Comparison of ENCODE assay signal across 20 cellular contexts in the genomic region with DNA sequence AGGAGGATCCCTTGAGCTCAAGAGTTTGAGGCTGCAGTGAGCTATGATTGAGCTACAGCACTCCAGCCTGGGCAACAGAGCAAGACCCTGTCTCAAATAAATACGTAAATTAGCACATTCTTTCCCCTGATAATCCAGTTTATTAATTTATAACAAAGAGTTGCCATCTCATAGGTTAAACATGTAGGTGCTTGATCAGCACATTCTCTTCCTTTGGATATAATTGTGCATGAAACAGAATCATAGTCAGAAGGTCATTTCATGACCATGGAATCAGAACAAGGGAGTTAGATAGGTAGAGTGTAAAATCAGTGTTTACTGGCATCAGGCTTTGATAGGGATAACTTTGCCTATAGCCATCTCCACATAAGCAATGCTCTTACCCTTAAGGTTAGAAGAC. TPM values are rescaled to one million over a fixed set of nuclear protein-coding genes. Genes with fewer than 3 reads are reported as not detected.
DNase-seq lines count a peak whose midpoint lies in the region; ATAC-seq, FAIRE-seq and TF ChIP-seq lines count a peak whose summit lies in the region.
"Had no signal": no experiment of that assay in that cellular context is flagged by ENCODE, and none has a peak within 500 bp of the region (broad histone marks: within the 10 kb centered on the region; RNA-seq: fewer than 3 reads in every experiment).

No MANE protein-coding gene starts in this region.

- 79% methylated on average over 1 of the region's 1 CpG for WGBS in A549 (ENCODE audit: missing lambda C conversion rate)

- H3K9me3 Mint-ChIP-seq in MCF 10A (ENCODE audit: unreplicated experiment), result no peaks in the 10 kb centered on the region
- H3K9me3 Mint-ChIP-seq in activated naive CD4-positive, alpha-beta T cell treated with anti-CD3 and anti-CD28 coated beads for 36 hours, result no peaks in the 10 kb centered on the region
- H3K9me3 Mint-ChIP-seq: CD4-positive, alpha-beta memory T cell; CD8-positive, alpha-beta memory T cell had no signal

- CTCF ChIA-PET in MCF 10A (lab: Yijun Ruan, JAX), result interaction anchor here (0.7 to 2.8 kb wide), 20 partner anchors 9 to 680 kb away, joined by 3 to 17 read pairs (median 4); no protein-coding TSS in a partner anchor
- CTCF ChIA-PET in A549 (lab: Yijun Ruan, JAX), result interaction anchor here (0.7 to 2.3 kb wide), 11 partner anchors 9 to 392 kb away, joined by 3 to 7 read pairs (median 4); no protein-coding TSS in a partner anchor
- CTCF ChIA-PET in Panc1 (lab: Charles Lee), result interaction anchor here (0.7 kb wide), 1 partner anchor 274 kb away, joined by 5 read pairs; the partner anchor contains the start of gene INIP
- CTCF ChIA-PET in activated naive CD4-positive, alpha-beta T cell treated with anti-CD3 and anti-CD28 coated beads for 36 hours (lab: Charles Lee), result interaction anchor here (0.6 to 3.0 kb wide), 7 partner anchors 9 to 350 kb away, joined by 3 to 12 read pairs (median 3); no protein-coding TSS in a partner anchor

- peaks cover 16% of the 10 kb centered on the region for H3K36me3 Mint-ChIP-seq in MCF 10A (ENCODE audit: insufficient read depth, unreplicated experiment)
- H3K36me3 Mint-ChIP-seq in activated naive CD4-positive, alpha-beta T cell treated with anti-CD3 and anti-CD28 coated beads for 36 hours (ENCODE audit: low read depth), result peaks cover 4% of the 10 kb centered on the region

- POLR2A ChIA-PET in MCF 10A (lab: Yijun Ruan, JAX) (no interaction called here), A549 (lab: Yijun Ruan, JAX) (no interaction called here), Panc1 (lab: Charles Lee) (interaction anchor here (0.6 kb wide), 1 partner anchor 296 kb away, joined by 5 read pairs; no protein-coding TSS in a partner anchor)

- TF ChIP-seq CTCF in MCF 10A (IDR thresholded peaks at IDR 0.05; ENCODE audit: unreplicated experiment) (peak; percentile 3), breast epithelium (IDR thresholded peaks at IDR 0.05) (no peak), A549 (IDR thresholded peaks at IDR 0.05) (no peak), Panc1 (IDR thresholded peaks at IDR 0.05) (0 out of 2 replicates have a peak, but pooled peaks have one; percentile 17)

- H3K4me1 Mint-ChIP-seq in MCF 10A (ENCODE audit: insufficient read depth, unreplicated experiment), result peaks cover 14% of the 10 kb centered on the region
- H3K4me1 Mint-ChIP-seq in activated naive CD4-positive, alpha-beta T cell treated with anti-CD3 and anti-CD28 coated beads for 36 hours (ENCODE audit: low read depth), result no peaks in the 10 kb centered on the region

- in situ Hi-C loops in Panc1 (cut with HindIII; ENCODE audit: low pct_unique_long_range_greater_than_20kb, low sequenced_read_pairs), result no loop called here

- H3K9me3 ChIP-seq in breast epithelium, result no peaks in the 10 kb centered on the region
- no peaks in the 10 kb centered on the region for H3K9me3 ChIP-seq in A549
- no peaks in the 10 kb centered on the region for H3K9me3 ChIP-seq in Panc1 (ENCODE audit: control insufficient read depth, insufficient read depth, low read depth, low read length)
- H3K9me3 ChIP-seq: BLaER1 treated with 17β-estradiol and CSF1 and Interleukin-3, amounts not matched to agents 10 nM and 100 nM; Caco-2 had no signal

- TF ChIP-seq RAD21 in A549 (conservative IDR thresholded peaks at IDR 0.05 in 1 of 2, IDR thresholded peaks at IDR 0.05 in 1 of 2), result no peak

- no peak overlapping the region for H3K27ac Mint-ChIP-seq in MCF 10A (ENCODE audit: low read depth, unreplicated experiment)
- H3K27ac Mint-ChIP-seq in activated naive CD4-positive, alpha-beta T cell treated with anti-CD3 and anti-CD28 coated beads for 36 hours, result no peak overlapping the region
- H3K27ac Mint-ChIP-seq: B cell; CD8-positive, alpha-beta memory T cell had no signal

- intact Hi-C loops in MCF 10A (cut with micrococcal nuclease), result loop anchor here (1.0 to 10.0 kb wide), 4 partner anchors 222 to 381 kb away; no protein-coding TSS in a partner anchor
- intact Hi-C loops in breast epithelium (cut with DNase I; ENCODE audit: low total_unique reads), result no loop called here
- intact Hi-C loops in Panc1 (cut with micrococcal nuclease; ENCODE audit: unreplicated experiment), result no loop called here
- intact Hi-C loops in activated naive CD4-positive, alpha-beta T cell treated with anti-CD3 and anti-CD28 coated beads for 36 hours (cut with micrococcal nuclease), result loop anchor here (1.0 kb wide), 2 partner anchors 274 to 350 kb away; no protein-coding TSS in a partner anchor

- H3K27me3 ChIP-seq in breast epithelium (no peaks in the 10 kb centered on the region), Panc1 (ENCODE audit: control insufficient read depth, insufficient read depth, low read length) (no peaks in the 10 kb centered on the region)
- H3K27me3 ChIP-seq: BLaER1 treated with 17β-estradiol and CSF1 and Interleukin-3, amounts not matched to agents 10 nM and 100 nM had no signal

- H3K4me3 Mint-ChIP-seq in MCF 10A (ENCODE audit: unreplicated experiment), result no peak overlapping the region
- no peak overlapping the region for H3K4me3 Mint-ChIP-seq in activated naive CD4-positive, alpha-beta T cell treated with anti-CD3 and anti-CD28 coated beads for 36 hours
- H3K4me3 Mint-ChIP-seq: B cell; CD4-positive, alpha-beta memory T cell; CD8-positive, alpha-beta memory T cell had no signal

- no peak for TF ChIP-seq POLR2A in breast epithelium (IDR thresholded peaks at IDR 0.05)
- TF ChIP-seq POLR2A in A549 (IDR thresholded peaks at IDR 0.05; ENCODE audit: low read length), result no peak
- TF ChIP-seq POLR2A in GM12892 (IDR thresholded peaks at IDR 0.05; ENCODE audit: low read depth, low read length), result no peak

- ATAC-seq in A549 (no peak), Panc1 (no peak)

- BruUV-seq in MCF 10A (replicated peaks; lab: Mats Ljungman, UMichigan), result no TSS peak
- BruUV-seq in Panc1 (replicated peaks; lab: Mats Ljungman, UMichigan), result no TSS peak

- no peak for FAIRE-seq in A549 (lab: Jason Lieb, UNC)
- FAIRE-seq in GM12892 (lab: Jason Lieb, UNC), result peak; percentile 36
- FAIRE-seq: D721Med, G401.6, GM12891 had no signal

- TF ChIP-seq EP300 in A549 (IDR thresholded peaks at IDR 0.05), result no peak

- no peaks in the 10 kb centered on the region for H3K36me3 ChIP-seq in breast epithelium
- peaks cover 2% of the 10 kb centered on the region; the same call in 1 of the 2 replicates for H3K36me3 ChIP-seq in Panc1 (ENCODE audit: control insufficient read depth, insufficient read depth, low read length)

- H3K27me3 Mint-ChIP-seq in MCF 10A (ENCODE audit: insufficient read depth, unreplicated experiment), result no peaks in the 10 kb centered on the region
- no peaks in the 10 kb centered on the region for H3K27me3 Mint-ChIP-seq in activated naive CD4-positive, alpha-beta T cell treated with anti-CD3 and anti-CD28 coated beads for 36 hours (ENCODE audit: low read depth)
- H3K27me3 Mint-ChIP-seq: B cell; CD4-positive, alpha-beta memory T cell; CD8-positive, alpha-beta memory T cell had no signal

- H3K27ac ChIP-seq in breast epithelium (no peak overlapping the region), A549 (no peak overlapping the region), Panc1 (ENCODE audit: low read length) (no peak overlapping the region), caudate nucleus (ENCODE audit: low read depth, low read length) (no peak overlapping the region)
- H3K27ac ChIP-seq: 22Rv1; BLaER1 treated with 17β-estradiol and CSF1 and Interleukin-3, amounts not matched to agents 10 nM and 100 nM; C4-2B had no signal

- H3K4me1 ChIP-seq in breast epithelium (no peaks in the 10 kb centered on the region), A549 (no peaks in the 10 kb centered on the region), Panc1 (ENCODE audit: control insufficient read depth, insufficient read depth, low read length) (no peaks in the 10 kb centered on the region)
- H3K4me1 ChIP-seq: Caco-2 had no signal

- no peak for DNase-seq in MCF 10A (ENCODE audit: unreplicated experiment)
- DNase-seq in breast epithelium (ENCODE audit: low spot score in 2 of 2), result no peak
- DNase-seq in A549 (ENCODE audit: low read depth in 1 of 2, low spot score in 1 of 2), result no peak
- DNase-seq in GM12892 (ENCODE audit: insufficient read length), result no peak
- no peak for DNase-seq in Panc1 (ENCODE audit: low read depth, low spot score)
- no peak for DNase-seq in AG20443 (ENCODE audit: low spot score)
- DNase-seq in activated naive CD4-positive, alpha-beta T cell treated with anti-CD3 and anti-CD28 coated beads for 36 hours, result no peak
- no peak for DNase-seq in caudate nucleus (lab: John Stamatoyannopoulos, UW)
- DNase-seq: Caco-2, Calu3, DMS79 treated with DMSO at 0.1 percent for 48 hours had no signal

- H3K4me3 ChIP-seq in breast epithelium (no peak overlapping the region), A549 (no peak overlapping the region), Panc1 (ENCODE audit: low read depth in 2 of 2, low read length in 2 of 2) (no peak overlapping the region)
- H3K4me3 ChIP-seq: BLaER1 treated with 17β-estradiol and CSF1 and Interleukin-3, amounts not matched to agents 10 nM and 100 nM had no signal

- H3K4me2 ChIP-seq in A549, result no peak overlapping the region
- H3K4me2 ChIP-seq: BLaER1 treated with 17β-estradiol and CSF1 and Interleukin-3, amounts not matched to agents 10 nM and 100 nM had no signal

TF ChIP-seq in A549, 52 proteins besides CTCF, POLR2A, EP300 and RAD21:
- TF ChIP-seq ATOH8 (CRISPR knock-in tag; IDR thresholded peaks at IDR 0.05; ENCODE audit: low read depth), result no peak
- no peak for TF ChIP-seq NR3C1 (IDR thresholded peaks at IDR 0.05)
- TF ChIP-seq MYC (IDR thresholded peaks at IDR 0.05; ENCODE audit: borderline replicate concordance, low read length), result no peak
- peak; percentile 77 for TF ChIP-seq MAFK (IDR thresholded peaks at IDR 0.05; ENCODE audit: partially characterized antibody)
- TF ChIP-seq ZSCAN20 (CRISPR knock-in tag; IDR thresholded peaks at IDR 0.05), result no peak

RNA-seq across cellular contexts. Expression of gene KIAA1958, which starts 43.0 kb away (rescaled TPM):
- total RNA-seq in MCF 10A (2022) (4.9 and 5.8 TPM in 2 replicates), breast epithelium (10 to 100 TPM in 2 of 3 donors, 1 to 10 TPM in 1; 2.9 to 16.5 (median 11.8) TPM), Panc1 (2021; ENCODE audit: unreplicated experiment) (10.4 TPM)
- polyA plus RNA-seq in A549 (2011; rRNA removed) (3.7 and 6.7 TPM in 2 replicates), A549 (2017; fragmentation: RNase III; extraction: RNeasy Plus Mini Kit Qiagen cat#74134 plus additional on column Dnase treatment) (2.0 to 2.2 TPM (median 2.1 TPM) in 3 replicates)
- polyA plus RNA-seq in A549 (2012; cell fraction: cytosol; rRNA removed), result 2.0 and 2.6 TPM in 2 replicates
- 2.2 TPM in 2 replicates for polyA plus RNA-seq in A549 (2012; cell fraction: nucleus; rRNA removed)
- polyA minus RNA-seq in A549 (2011; rRNA and poly(A)+ RNA removed), result 50.1 and 57.8 TPM in 2 replicates
- polyA plus RNA-seq in GM12892 (2012; ENCODE audit: missing spikeins), result 4.9 TPM
- polyA plus RNA-seq in Panc1 (2012; ENCODE audit: insufficient read length), result 4.1 TPM
- total RNA-seq in activated naive CD4-positive, alpha-beta T cell treated with anti-CD3 and anti-CD28 coated beads for 36 hours, result 1 to 10 TPM; 6.7 to 7.6 TPM

Comparison
In these comparisons a context has a peak if more than half of its experiments do, and no peak if none do; other contexts are left out.
1. CTCF ChIP-seq: peak in MCF 10A (single experiment) and Panc1 (single experiment); none in breast epithelium (0 of 3) and A549 (single experiment).
2. intact Hi-C loops: an anchor here in MCF 10A (1.0 to 10.0 kb wide) and activated naive CD4-positive, alpha-beta T cell treated with anti-CD3 and anti-CD28 coated beads for 36 hours (1.0 kb wide); none called in breast epithelium and Panc1.